In the genomic region with DNA sequence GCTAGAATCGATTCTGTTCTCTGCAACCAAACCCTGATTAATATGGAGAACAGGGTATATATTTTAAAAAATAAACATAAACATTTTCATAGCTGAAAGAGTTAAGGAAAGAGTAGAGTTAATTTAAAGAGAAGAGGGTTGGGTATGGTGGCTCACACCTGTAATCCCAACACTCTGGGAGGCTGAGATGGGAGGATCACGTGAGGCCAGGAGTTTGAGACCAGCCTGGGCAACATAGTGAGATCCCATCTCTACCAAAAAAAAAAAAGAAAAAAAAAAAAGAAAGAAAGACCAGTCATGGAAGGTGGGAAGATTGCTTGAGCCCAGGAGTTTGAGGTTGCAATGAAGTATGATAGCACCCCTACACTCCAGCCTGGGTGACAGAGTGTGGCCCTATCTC, we compare ENCODE assay signal across 7 cellular contexts. TPM values are rescaled to one million over a fixed set of nuclear protein-coding genes. Genes with fewer than 3 reads are reported as not detected.
"Had no signal": no experiment of that assay in that cellular context is flagged by ENCODE, and none has a peak within 500 bp of the region (broad histone marks: within the 10 kb centered on the region; RNA-seq: fewer than 3 reads in every experiment).

No MANE protein-coding gene starts in this region.

- FAIRE-seq: HepG2, HTR-8/SVneo had no signal

- H3K27ac Mint-ChIP-seq: IgD-negative memory B cell had no signal

- H3K4me1 Mint-ChIP-seq: IgD-negative memory B cell had no signal

- H3K36me3 Mint-ChIP-seq: IgD-negative memory B cell had no signal

- DNase-seq: IMR-90, KG1 had no signal

- H3K9me3 Mint-ChIP-seq: IgD-negative memory B cell had no signal

- ATAC-seq: HepG2 had no signal

- H3K4me3 Mint-ChIP-seq: IgD-negative memory B cell had no signal

RNA-seq across cellular contexts. Expression of a gene that starts 25.5 kb away (rescaled TPM):
- total RNA-seq: HepG2, HT-29, IMR-90 had no signal
- polyA plus RNA-seq: HepG2, IMR-90 had no signal

RNA-seq across cellular contexts. Expression of a gene that starts 28.9 kb away (rescaled TPM):
- total RNA-seq: HT-29 had no signal

RNA-seq across cellular contexts. Expression of a gene that starts 49.6 kb away (rescaled TPM):
- total RNA-seq: HepG2, HT-29, HT1080, IMR-90 had no signal
- polyA plus RNA-seq: HepG2, IMR-90 had no signal
